Comparison of ENCODE assay signal across 10 cellular contexts in genomic region chr1:244010191-244010590, GRCh38. TPM values are rescaled to one million over a fixed set of nuclear protein-coding genes. Genes with fewer than 3 reads are reported as not detected.
DNase-seq lines count a peak whose midpoint lies in the region; ATAC-seq and TF ChIP-seq lines count a peak whose summit lies in the region.
"Had no signal": no experiment of that assay in that cellular context is flagged by ENCODE, and none has a peak within 500 bp of the region (broad histone marks: within the 10 kb centered on the region; RNA-seq: fewer than 3 reads in every experiment).

No MANE protein-coding gene starts in this region.

- no peak overlapping the region for H3K27ac ChIP-seq in suprapubic skin
- H3K27ac ChIP-seq: cardiac muscle cell had no signal

- no peak overlapping the region for H3K4me3 ChIP-seq in suprapubic skin
- H3K4me3 ChIP-seq: cardiac muscle cell had no signal

- no peaks in the 10 kb centered on the region for H3K36me3 Mint-ChIP-seq in activated naive CD4-positive, alpha-beta T cell treated with anti-CD3 and anti-CD28 coated beads for 36 hours (ENCODE audit: low read depth)

- H3K36me3 ChIP-seq in suprapubic skin, result no peaks in the 10 kb centered on the region
- H3K36me3 ChIP-seq: cardiac muscle cell had no signal

- no peak for TF ChIP-seq POLR2A in suprapubic skin (IDR thresholded peaks at IDR 0.05)

- H3K4me1 Mint-ChIP-seq in activated naive CD4-positive, alpha-beta T cell treated with anti-CD3 and anti-CD28 coated beads for 36 hours (ENCODE audit: low read depth), result peaks cover 9% of the 10 kb centered on the region

- no peak for ATAC-seq in HG03378 (IDR thresholded peaks at IDR 0.05; ENCODE audit: unreplicated experiment)
- ATAC-seq in GM19324 (IDR thresholded peaks at IDR 0.05; ENCODE audit: low FRiP score, unreplicated experiment), result no peak
- ATAC-seq in GM21619 (IDR thresholded peaks at IDR 0.05; ENCODE audit: unreplicated experiment), result no peak

- peaks cover 9% of the 10 kb centered on the region for H3K4me1 ChIP-seq in suprapubic skin

- no peak overlapping the region for H3K4me3 Mint-ChIP-seq in activated naive CD4-positive, alpha-beta T cell treated with anti-CD3 and anti-CD28 coated beads for 36 hours

- no peak for TF ChIP-seq EP300 in suprapubic skin (IDR thresholded peaks at IDR 0.05)

- H3K27me3 Mint-ChIP-seq in activated naive CD4-positive, alpha-beta T cell treated with anti-CD3 and anti-CD28 coated beads for 36 hours (ENCODE audit: low read depth), result no peaks in the 10 kb centered on the region

- H3K9me3 Mint-ChIP-seq in activated naive CD4-positive, alpha-beta T cell treated with anti-CD3 and anti-CD28 coated beads for 36 hours, result no peaks in the 10 kb centered on the region

- H3K27me3 ChIP-seq in suprapubic skin, result no peaks in the 10 kb centered on the region
- H3K27me3 ChIP-seq: cardiac muscle cell had no signal

- 72% methylated on average over 6 of the region's 6 CpGs for WGBS in suprapubic skin

- DNase-seq in COLO668 (lab: John Stamatoyannopoulos, UW; ENCODE audit: unreplicated experiment) (peak; percentile 44), HT-29 (ENCODE audit: low spot score) (peak; percentile 7), suprapubic skin (ENCODE audit: low spot score in 2 of 2) (no peak)
- DNase-seq in activated naive CD4-positive, alpha-beta T cell treated with anti-CD3 and anti-CD28 coated beads for 36 hours, result peak; percentile 62
- DNase-seq in stimulated activated CD4-positive, alpha-beta T cell treated with anti-CD3 and anti-CD28 coated beads, Interleukin-12 subunit alpha, Interleukin-12 subunit beta, amount 100 ng/mL, for 24 hours (ENCODE audit: low read depth in 2 of 2), result peak; percentile 12 to 30
- DNase-seq: SW 1271 had no signal

- no peaks in the 10 kb centered on the region for H3K9me3 ChIP-seq in suprapubic skin

- no peak for TF ChIP-seq CTCF in suprapubic skin (IDR thresholded peaks at IDR 0.05)

- no peak overlapping the region for H3K27ac Mint-ChIP-seq in activated naive CD4-positive, alpha-beta T cell treated with anti-CD3 and anti-CD28 coated beads for 36 hours

- CTCF ChIA-PET in activated naive CD4-positive, alpha-beta T cell treated with anti-CD3 and anti-CD28 coated beads for 36 hours (lab: Charles Lee), result no interaction called here

- intact Hi-C loops in activated naive CD4-positive, alpha-beta T cell treated with anti-CD3 and anti-CD28 coated beads for 36 hours (cut with micrococcal nuclease), result no loop called here

RNA-seq across cellular contexts. Expression of gene ZBTB18, which starts 40.9 kb away (rescaled TPM):
- 10.7 and 11.0 TPM in 2 replicates for total RNA-seq in HT-29 (2014; rRNA removed; shearing (Covaris generic))
- total RNA-seq in activated naive CD4-positive, alpha-beta T cell treated with anti-CD3 and anti-CD28 coated beads for 36 hours, result 1 to 10 TPM; 7.2 to 7.4 TPM
- 10 to 100 TPM in 3 of 4 donors, 1 to 10 TPM in 1; 6.7 to 14.7 (median 11.8) TPM for total RNA-seq in suprapubic skin

Comparison
In these comparisons a context has a peak if more than half of its experiments do, and no peak if none do; other contexts are left out.
1. DNase-seq: peak in COLO668 (single experiment), HT-29 (single experiment), activated naive CD4-positive, alpha-beta T cell treated with anti-CD3 and anti-CD28 coated beads for 36 hours (single experiment) and stimulated activated CD4-positive, alpha-beta T cell treated with anti-CD3 and anti-CD28 coated beads, Interleukin-12 subunit alpha, Interleukin-12 subunit beta, amount 100 ng/mL, for 24 hours (2 of 2); none in suprapubic skin (0 of 2).